8 cellular contexts compared by ENCODE assay signal in the genomic region with DNA sequence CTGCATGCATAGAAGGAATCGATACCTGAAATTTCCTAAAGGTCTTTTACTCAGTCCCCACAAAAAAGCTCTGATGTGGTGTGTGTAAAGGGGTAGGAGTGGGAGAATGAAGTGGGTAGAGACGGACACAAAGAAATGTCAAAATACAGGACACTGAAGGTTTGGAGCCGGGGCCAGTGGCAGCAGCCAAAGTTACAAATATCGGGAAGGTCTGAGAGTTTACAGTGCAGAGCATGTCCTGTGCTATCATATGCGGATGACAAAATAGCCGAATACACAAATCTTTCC. TPM values are rescaled to one million over a fixed set of nuclear protein-coding genes. Genes with fewer than 3 reads are reported as not detected.
DNase-seq lines count a peak whose midpoint lies in the region; ATAC-seq and TF ChIP-seq lines count a peak whose summit lies in the region.

No MANE protein-coding gene starts in this region.

- H3K36me3 ChIP-seq in GM06990 (ENCODE audit: control insufficient read depth, insufficient read depth, low read length) = no peaks in the 10 kb centered on the region
- H3K36me3 ChIP-seq in KMS-11 (ENCODE audit: insufficient read depth) = no peaks in the 10 kb centered on the region
- no peaks in the 10 kb centered on the region for H3K36me3 ChIP-seq in endocrine pancreas (ENCODE audit: control insufficient read depth, insufficient read depth, low read length)
- H3K36me3 ChIP-seq in ovary = no peaks in the 10 kb centered on the region

- H3K4me3 ChIP-seq in GM06990 (replicated peaks; ENCODE audit: low read depth, low read length) (peak overlapping the region; percentile 88), KMS-11 (IDR thresholded peaks at IDR 0.05; ENCODE audit: insufficient read depth, low read depth, low read length) (peak overlapping the region; percentile 85), endocrine pancreas (ENCODE audit: control insufficient read depth, insufficient read depth, low read length) (peak overlapping the region; percentile 87), ovary (peak overlapping the region; percentile 85)

- TF ChIP-seq POLR2A in ovary (IDR thresholded peaks at IDR 0.05) = no peak

- H3K4me2 ChIP-seq in KMS-11 = peak overlapping the region; percentile 94

- H3K9me3 ChIP-seq in endocrine pancreas (ENCODE audit: control insufficient read depth, low read length) (no peaks in the 10 kb centered on the region), ovary (no peaks in the 10 kb centered on the region)

- 1% methylated on average over 6 of the region's 6 CpGs for WGBS in ovary, 3 donors

- peaks cover 47% of the 10 kb centered on the region for H3K4me1 ChIP-seq in KMS-11 (ENCODE audit: low read depth, poor library complexity, severe bottlenecking)
- no peaks in the 10 kb centered on the region for H3K4me1 ChIP-seq in endocrine pancreas (ENCODE audit: control insufficient read depth, insufficient read depth, low read length)
- H3K4me1 ChIP-seq in ovary (ENCODE audit: insufficient read depth) = peaks cover 6% of the 10 kb centered on the region

- ATAC-seq in HG03521 (IDR thresholded peaks at IDR 0.05; ENCODE audit: unreplicated experiment) = no peak

- H3K79me2 ChIP-seq in KMS-11 (ENCODE audit: insufficient read depth, low read depth) = peaks cover 35% of the 10 kb centered on the region; the same call in 1 of the 2 replicates

- TF ChIP-seq EP300 in ovary (IDR thresholded peaks at IDR 0.05) = no peak

- H3K9ac ChIP-seq in KMS-11 = peak overlapping the region; percentile 60
- peak overlapping the region; percentile 58 for H3K9ac ChIP-seq in endocrine pancreas (ENCODE audit: control insufficient read depth, insufficient read depth, low read length)

- peak overlapping the region; percentile 91 for H2AFZ ChIP-seq in KMS-11 (ENCODE audit: low read depth)

- H4K20me1 ChIP-seq in KMS-11 (ENCODE audit: insufficient read depth) = no peaks in the 10 kb centered on the region

- TF ChIP-seq CTCF in GM06990 (IDR thresholded peaks at IDR 0.05; ENCODE audit: insufficient read depth, low read length, poor library complexity, severe bottlenecking) (no peak), KMS-11 (conservative IDR thresholded peaks at IDR 0.05; ENCODE audit: low read depth, low read length) (no peak), ovary (IDR thresholded peaks at IDR 0.05) (no peak)

- DNase-seq in GM06990 (ENCODE audit: extremely low read depth, insufficient read length) = no peak
- DNase-seq in ovary = no peak
- no peak for DNase-seq in NCI-H1930 (lab: John Stamatoyannopoulos, UW)
- DNase-seq in activated CD8-positive, alpha-beta memory T cell treated with anti-CD3 and anti-CD28 coated beads, Interleukin-2, amount 50 U/mL, for 4 hours = no peak
- no peak for DNase-seq in midbrain (lab: John Stamatoyannopoulos, UW)

- peak overlapping the region; percentile 77 for H3K27ac ChIP-seq in KMS-11
- peak overlapping the region; percentile 68 to 81 for H3K27ac ChIP-seq in ovary

- intact Hi-C loops in ovary (cut with DNase I) = no loop called here

- H3K27me3 ChIP-seq in GM06990 (replicated peaks; ENCODE audit: control insufficient read depth, insufficient read depth, low read length) = no peaks in the 10 kb centered on the region
- H3K27me3 ChIP-seq in KMS-11 (ENCODE audit: insufficient read depth, low read depth) = no peaks in the 10 kb centered on the region
- no peaks in the 10 kb centered on the region for H3K27me3 ChIP-seq in endocrine pancreas (ENCODE audit: control insufficient read depth, insufficient read depth, low read length)
- no peaks in the 10 kb centered on the region for H3K27me3 ChIP-seq in ovary

RNA-seq across cellular contexts. Expression of gene PPP1R21, which starts 0.5 kb away (rescaled TPM):
- 10 to 100 TPM; 24.4 to 37.2 (median 30.6) TPM for total RNA-seq in ovary
- 10 to 100 TPM; 22.2 to 31.2 TPM for polyA plus RNA-seq in ovary
